In genomic region chrX:119118780-119119395, GRCh38 we compare ENCODE assay signal across 8 cellular contexts. TPM values are rescaled to one million over a fixed set of nuclear protein-coding genes. Genes with fewer than 3 reads are reported as not detected.
DNase-seq lines count a peak whose midpoint lies in the region; ATAC-seq and TF ChIP-seq lines count a peak whose summit lies in the region.

No MANE protein-coding gene starts in this region.

- no peaks in the 10 kb centered on the region for H3K9me3 ChIP-seq in CD4-positive, alpha-beta T cell (ENCODE audit: control insufficient read depth, low read length)
- H3K9me3 ChIP-seq in adipocyte (ENCODE audit: control insufficient read depth, low read length) (no peaks in the 10 kb centered on the region), hepatocyte (ENCODE audit: low read depth) (no peaks in the 10 kb centered on the region)

- WGBS in hepatocyte (ENCODE audit: low lambda C conversion rate, missing lambda C conversion rate) = 30% methylated on average over 6 of the region's 6 CpGs

- H3K36me3 ChIP-seq in adipocyte (ENCODE audit: control insufficient read depth, insufficient read depth, low read length, severe bottlenecking) = no peaks in the 10 kb centered on the region
- H3K36me3 ChIP-seq in hepatocyte (replicated peaks; ENCODE audit: insufficient read depth, low read depth) = no peaks in the 10 kb centered on the region

- H3K9me2 ChIP-seq in hepatocyte (replicated peaks; ENCODE audit: insufficient read depth) = no peaks in the 10 kb centered on the region

- no peak overlapping the region for H3K4me3 ChIP-seq in adipocyte (ENCODE audit: low read length)
- no peak overlapping the region for H3K4me3 ChIP-seq in hepatocyte

- in situ Hi-C loops in SK-MEL-5 (cut with HindIII; ENCODE audit: low pct_unique_long_range_greater_than_20kb, low sequenced_read_pairs) = no loop called here

- H4K20me1 ChIP-seq in hepatocyte (ENCODE audit: insufficient read depth, poor library complexity, severe bottlenecking) = no peaks in the 10 kb centered on the region

- no peak overlapping the region for H3K27ac ChIP-seq in CD4-positive, alpha-beta T cell (ENCODE audit: low read depth, low read length)
- no peak overlapping the region for H3K27ac ChIP-seq in hepatocyte

- ATAC-seq in CD4-positive, alpha-beta T cell (ENCODE audit: poor library complexity) = peak; percentile 63
- peak; percentile 90 for ATAC-seq in GM19023 (IDR thresholded peaks at IDR 0.05; ENCODE audit: unreplicated experiment)
- peak; percentile 71 for ATAC-seq in HG03521 (IDR thresholded peaks at IDR 0.05; ENCODE audit: unreplicated experiment)

- POLR2A ChIA-PET in CD4-positive, alpha-beta T cell (lab: Charles Lee) = no interaction called here

- TF ChIP-seq CTCF in CD4-positive, alpha-beta T cell (IDR thresholded peaks at IDR 0.05) = peak; percentile 66
- TF ChIP-seq CTCF in hepatocyte (IDR thresholded peaks at IDR 0.05; ENCODE audit: poor library complexity) = peak; percentile 59

- no peaks in the 10 kb centered on the region for H3K27me3 ChIP-seq in CD4-positive, alpha-beta T cell (ENCODE audit: control insufficient read depth, insufficient read depth, low read length)
- H3K27me3 ChIP-seq in adipocyte (replicated peaks; ENCODE audit: control insufficient read depth, insufficient read depth, low read length) = peaks cover 45% of the 10 kb centered on the region
- no peaks in the 10 kb centered on the region for H3K27me3 ChIP-seq in hepatocyte

- H3K27ac Mint-ChIP-seq in CD4-positive, alpha-beta T cell = no peak overlapping the region

- DNase-seq in CD4-positive, alpha-beta T cell = peak; percentile 12 to 49 (median 31)
- DNase-seq in SK-MEL-5 (ENCODE audit: low read depth, low spot score) (peak; percentile 71), adipocyte (ENCODE audit: low read depth) (peak; percentile 68), hepatocyte (ENCODE audit: low spot score) (peak; percentile 53), dedifferentiated amniotic fluid mesenchymal stem cell (ENCODE audit: extremely low spot score) (no peak)
- DNase-seq in stimulated activated CD4-positive, alpha-beta T cell treated with anti-CD3 and anti-CD28 coated beads, Interleukin-12 subunit alpha, Interleukin-12 subunit beta, amount 100 ng/mL, for 24 hours (ENCODE audit: low read depth in 2 of 2) = peak; percentile 0 to 31

- no peaks in the 10 kb centered on the region for H3K9me3 Mint-ChIP-seq in CD4-positive, alpha-beta T cell

- H3K9ac ChIP-seq in adipocyte (ENCODE audit: low read length) = no peak overlapping the region

- H3K4me1 ChIP-seq in adipocyte (ENCODE audit: control insufficient read depth, insufficient read depth, low read length) = peaks cover 4% of the 10 kb centered on the region
- no peaks in the 10 kb centered on the region for H3K4me1 ChIP-seq in hepatocyte (ENCODE audit: insufficient read depth)

- no peaks in the 10 kb centered on the region for H3K4me1 Mint-ChIP-seq in CD4-positive, alpha-beta T cell (ENCODE audit: low read depth)

- no peaks in the 10 kb centered on the region for H3K36me3 Mint-ChIP-seq in CD4-positive, alpha-beta T cell (ENCODE audit: low read depth)

- CTCF ChIA-PET in CD4-positive, alpha-beta T cell (lab: Charles Lee) = interaction anchor here (0.7 to 1.6 kb wide), 3 partner anchors 24 to 147 kb away, joined by 3 to 5 read pairs (median 3); no protein-coding TSS in a partner anchor

- no peaks in the 10 kb centered on the region for H3K79me2 ChIP-seq in hepatocyte

- H3K27me3 Mint-ChIP-seq in CD4-positive, alpha-beta T cell = peaks cover 4% of the 10 kb centered on the region

- no peak overlapping the region for H3K4me2 ChIP-seq in hepatocyte

- no peak overlapping the region for H2AFZ ChIP-seq in hepatocyte

- no peak overlapping the region for H3K4me3 Mint-ChIP-seq in CD4-positive, alpha-beta T cell

- intact Hi-C loops in CD4-positive, alpha-beta T cell (cut with DNase I, micrococcal nuclease) = loop anchor here in 1 of 2 experiments (1.0 kb wide), 1 partner anchor 147 kb away; no protein-coding TSS in a partner anchor

RNA-seq across cellular contexts. Expression of gene KIAA1210, which starts 8.7 kb away (rescaled TPM):
- total RNA-seq in CD4-positive, alpha-beta T cell = not detected
- total RNA-seq in SK-MEL-5 (2014; rRNA removed; shearing (Covaris generic)) = 0.05 and 0.08 TPM in 2 replicates
- 0.02 and 0.04 TPM in 2 replicates for polyA plus RNA-seq in SK-MEL-5 (2015; cell fraction: cytosol; rRNA removed)
- polyA plus RNA-seq in SK-MEL-5 (2015; cell fraction: nucleus; rRNA removed) = 0.07 TPM in 1 of 2 replicates, not detected in the other
- 0.03 and 0.40 TPM in 2 replicates for total RNA-seq in hepatocyte
- not detected in 2 replicates for polyA plus RNA-seq in hepatocyte

RNA-seq across cellular contexts. Expression of gene CT47C1, which starts 46.1 kb away (rescaled TPM):
- not detected for total RNA-seq in CD4-positive, alpha-beta T cell
- total RNA-seq in SK-MEL-5 (2014; rRNA removed; shearing (Covaris generic)) = not detected in 2 replicates
- polyA plus RNA-seq in SK-MEL-5 (2015; cell fraction: cytosol; rRNA removed) = not detected in 2 replicates
- not detected in 2 replicates for polyA plus RNA-seq in SK-MEL-5 (2015; cell fraction: nucleus; rRNA removed)
- not detected in 2 replicates for total RNA-seq in hepatocyte
- not detected in 2 replicates for polyA plus RNA-seq in hepatocyte
